ENCODE assay signal across 24 cellular contexts in genomic region chr9:9078301-9078700, GRCh38.
"Had no signal": no experiment of that assay in that cellular context is flagged by ENCODE, and none has a peak within 500 bp of the region (broad histone marks: within the 10 kb centered on the region; RNA-seq: fewer than 3 reads in every experiment).

No MANE protein-coding gene starts in this region.

- H3K4me3 ChIP-seq: colonic mucosa, coronary artery, dorsolateral prefrontal cortex, esophagus muscularis mucosa, esophagus squamous epithelium, gastrocnemius medialis, gastroesophageal sphincter, heart left ventricle, heart right ventricle had no signal

- H3K27ac Mint-ChIP-seq: dendritic cell treated with granulocyte-macrophage colony-stimulating factor and Interleukin-4, amounts not matched to agents 40 ng/mL and 50 ng/mL, for 4 days; effector memory CD8-positive, alpha-beta T cell; endodermal cell had no signal

- H3K4me1 Mint-ChIP-seq: endodermal cell had no signal

- H3K27me3 ChIP-seq: colonic mucosa, dorsolateral prefrontal cortex, esophagus muscularis mucosa, esophagus squamous epithelium, foreskin keratinocyte, gastrocnemius medialis, gastroesophageal sphincter, heart left ventricle, heart right ventricle had no signal

- H3K9me3 ChIP-seq: colonic mucosa, gastrocnemius medialis had no signal

- DNase-seq: colonic mucosa; cortex of kidney; dermis blood vessel endothelial cell; dorsolateral prefrontal cortex; effector CD4-positive, alpha-beta T cell; effector CD8-positive, alpha-beta T cell; effector memory CD4-positive, alpha-beta T cell; effector memory CD8-positive, alpha-beta T cell; endodermal cell; erythroblast; esophagus squamous epithelium; foreskin fibroblast; foreskin keratinocyte; foreskin melanocyte; gastrocnemius medialis; head of caudate nucleus; heart left ventricle; heart right ventricle had no signal

- H3K4me1 ChIP-seq: colonic mucosa, esophagus muscularis mucosa, esophagus squamous epithelium, foreskin keratinocyte, gastrocnemius medialis, gastroesophageal sphincter had no signal

- ATAC-seq: effector memory CD8-positive, alpha-beta T cell; esophagus mucosa; foreskin keratinocyte; gastrocnemius medialis; gastroesophageal sphincter had no signal

- H3K4me3 Mint-ChIP-seq: dendritic cell treated with granulocyte-macrophage colony-stimulating factor and Interleukin-4, amounts not matched to agents 40 ng/mL and 50 ng/mL, for 4 days; effector memory CD8-positive, alpha-beta T cell; endodermal cell had no signal

- H3K27ac ChIP-seq: colonic mucosa, coronary artery, dorsolateral prefrontal cortex, epithelial cell of prostate, esophagus muscularis mucosa, esophagus squamous epithelium, foreskin keratinocyte, gastrocnemius medialis, gastroesophageal sphincter, heart left ventricle, heart right ventricle had no signal

- H3K36me3 ChIP-seq: colonic mucosa, esophagus muscularis mucosa, esophagus squamous epithelium, gastrocnemius medialis, gastroesophageal sphincter, heart left ventricle, heart right ventricle had no signal

- H3K27me3 Mint-ChIP-seq: dendritic cell treated with granulocyte-macrophage colony-stimulating factor and Interleukin-4, amounts not matched to agents 40 ng/mL and 50 ng/mL, for 4 days; effector memory CD8-positive, alpha-beta T cell had no signal
